In genomic region chr17:178292-179065, GRCh38 we compare ENCODE assay signal across 1 cellular context.
TF ChIP-seq lines count a peak whose summit lies in the region.

No MANE protein-coding gene starts in this region.

TF ChIP-seq in SK-N-SH treated with all-trans-retinoic acid at 6 μM for 48 hours, 23 proteins besides CTCF, POLR2A, EP300 and RAD21 (continued from another document):
- TF ChIP-seq, protein P1, sequence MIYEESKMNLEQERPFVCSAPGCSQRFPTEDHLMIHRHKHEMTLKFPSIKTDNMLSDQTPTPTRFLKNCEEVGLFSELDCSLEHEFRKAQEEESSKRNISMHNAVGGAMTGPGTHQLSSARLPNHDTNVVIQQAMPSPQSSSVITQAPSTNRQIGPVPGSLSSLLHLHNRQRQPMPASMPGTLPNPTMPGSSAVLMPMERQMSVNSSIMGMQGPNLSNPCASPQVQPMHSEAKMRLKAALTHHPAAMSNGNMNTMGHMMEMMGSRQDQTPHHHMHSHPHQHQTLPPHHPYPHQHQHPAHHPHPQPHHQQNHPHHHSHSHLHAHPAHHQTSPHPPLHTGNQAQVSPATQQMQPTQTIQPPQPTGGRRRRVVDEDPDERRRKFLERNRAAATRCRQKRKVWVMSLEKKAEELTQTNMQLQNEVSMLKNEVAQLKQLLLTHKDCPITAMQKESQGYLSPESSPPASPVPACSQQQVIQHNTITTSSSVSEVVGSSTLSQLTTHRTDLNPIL (CRISPR knock-in tag; IDR thresholded peaks at IDR 0.05; ENCODE audit: low read depth) = no peak
- peak; percentile 90 for TF ChIP-seq TCF4 (CRISPR knock-in tag; IDR thresholded peaks at IDR 0.05; ENCODE audit: borderline replicate concordance)
